8 cellular contexts compared by ENCODE assay signal in the genomic region with DNA sequence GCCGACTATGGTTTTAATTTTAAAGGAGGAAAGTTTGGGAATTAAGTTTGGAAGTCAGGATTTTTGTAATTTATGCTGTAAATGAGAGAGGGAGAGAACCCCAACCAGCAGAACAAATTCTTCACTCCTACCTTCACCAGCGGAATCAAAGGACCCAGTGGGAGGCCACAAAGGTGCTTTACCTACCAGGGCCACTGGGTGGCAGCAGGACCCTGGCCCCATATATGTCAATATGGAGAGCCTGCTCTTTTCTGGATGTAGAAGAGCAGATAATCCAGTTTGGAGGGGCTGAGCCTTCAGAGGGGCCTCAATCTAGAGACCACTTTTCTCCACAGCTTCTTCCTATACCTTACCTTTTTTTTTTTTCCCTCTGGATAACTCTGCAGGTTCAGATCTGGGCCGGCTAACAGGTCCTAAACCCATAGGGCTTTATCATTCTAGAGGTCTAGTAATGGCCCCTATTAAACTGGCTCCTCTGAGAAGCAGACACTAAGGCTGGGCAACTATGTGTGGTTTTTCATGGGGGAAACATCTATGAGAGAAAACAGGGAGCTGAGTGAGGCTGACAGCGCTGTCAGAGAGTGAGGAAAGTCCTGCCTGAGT. TPM values are rescaled to one million over a fixed set of nuclear protein-coding genes. Genes with fewer than 3 reads are reported as not detected.
A peak's percentile ranks its signal among the peaks of the same experiment; 100 is the strongest.
DNase-seq lines count a peak whose midpoint lies in the region; ATAC-seq and TF ChIP-seq lines count a peak whose summit lies in the region.

No MANE protein-coding gene starts in this region.

- no peaks in the 10 kb centered on the region for H4K20me1 ChIP-seq in GM23338 (replicated peaks; ENCODE audit: insufficient read depth)

- intact Hi-C loops in left lung (cut with DNase I) = loop anchor here in 1 of 2 donors (10.0 kb wide), 1 partner anchor 176 kb away; the partner anchor contains the start of gene SEC31B

- no peaks in the 10 kb centered on the region for H3K36me3 ChIP-seq in GM23338 (ENCODE audit: insufficient read depth)
- H3K36me3 ChIP-seq in left lung = no peaks in the 10 kb centered on the region

- peaks cover 26% of the 10 kb centered on the region for H3K4me1 Mint-ChIP-seq in GM23338

- no peak overlapping the region; the same call in 2 of the 3 replicates for H3K4me3 Mint-ChIP-seq in GM23338

- ATAC-seq in GM23338 (peak; percentile 70), left lung (peak; percentile 84)

- no peak overlapping the region for H2AFZ ChIP-seq in GM23338

- no peaks in the 10 kb centered on the region for H3F3A ChIP-seq in GM23338 (replicated peaks; ENCODE audit: low read depth)

- TF ChIP-seq CTCF in GM23338 (conservative IDR thresholded peaks at IDR 0.05; ENCODE audit: low read depth in 2 of 2) (peak; percentile 91 to 95), left lung (IDR thresholded peaks at IDR 0.05) (peak; percentile 76 to 91)

- H3K4me1 ChIP-seq in GM23338 (ENCODE audit: insufficient read depth) (no peaks in the 10 kb centered on the region; the same call in 1 of the 2 replicates), left lung (peaks cover 0 to 19% of the 10 kb centered on the region in 2 donors)

- peak; percentile 81 for DNase-seq in CD1c-positive myeloid dendritic cell (ENCODE audit: extremely low spot score)
- peak; percentile 88 for DNase-seq in GM23338 (ENCODE audit: low spot score)
- DNase-seq in NCI-H2171 (lab: John Stamatoyannopoulos, UW) = peak; percentile 30
- peak; percentile 69 for DNase-seq in activated CD4-positive, alpha-beta T cell treated with anti-CD3 and anti-CD28 coated beads for 1 hour
- DNase-seq in central memory CD4-positive, alpha-beta T cell = peak; percentile 65
- peak; percentile 71 to 87 for DNase-seq in left lung
- DNase-seq in stimulated activated CD4-positive, alpha-beta T cell treated with anti-CD3 and anti-CD28 coated beads, TNF-alpha, amount 100 ng/mL, for 24 hours (ENCODE audit: low read depth in 3 of 3) = peak; percentile 62 to 79 (median 66)
- no peak for DNase-seq in cortex of kidney (lab: John Stamatoyannopoulos, UW)

- no peak overlapping the region for H3K27ac Mint-ChIP-seq in GM23338

- peaks cover 26% of the 10 kb centered on the region for H3K27me3 Mint-ChIP-seq in GM23338 (ENCODE audit: insufficient read depth, low read depth, poor library complexity)

- no peak overlapping the region for H3K27ac ChIP-seq in GM23338 (ENCODE audit: low read depth)
- H3K27ac ChIP-seq in left lung = no peak overlapping the region

- no peaks in the 10 kb centered on the region for H3K36me3 Mint-ChIP-seq in GM23338 (ENCODE audit: low read depth)

- 0 out of 2 replicates have a peak, but pooled peaks cover 6% of the 10 kb centered on the region for H3K9me2 ChIP-seq in GM23338 (ENCODE audit: insufficient read depth)

- no peaks in the 10 kb centered on the region for H3K9me3 ChIP-seq in left lung

- no peak overlapping the region for H3K4me3 ChIP-seq in GM23338
- H3K4me3 ChIP-seq in left lung = no peak overlapping the region

- no peaks in the 10 kb centered on the region for H3K9me3 Mint-ChIP-seq in GM23338

- no peak overlapping the region for H3K4me2 ChIP-seq in GM23338

- H3K27me3 ChIP-seq in GM23338 (ENCODE audit: insufficient read depth) (no peaks in the 10 kb centered on the region), left lung (no peaks in the 10 kb centered on the region)

- no peaks in the 10 kb centered on the region for H3K79me2 ChIP-seq in GM23338 (replicated peaks; ENCODE audit: insufficient read depth)

TF ChIP-seq in GM23338, 12 proteins besides CTCF, POLR2A, EP300 and RAD21:
- TF ChIP-seq ZNF114 (CRISPR knock-in tag; IDR thresholded peaks at IDR 0.05) (no peak), JUNB (IDR thresholded peaks at IDR 0.05; ENCODE audit: unreplicated experiment) (no peak), ZNF331 (CRISPR knock-in tag; IDR thresholded peaks at IDR 0.05; ENCODE audit: low read depth) (no peak), STAT1 (IDR thresholded peaks at IDR 0.05; ENCODE audit: unreplicated experiment) (no peak), CREB1 (CRISPR knock-in tag; IDR thresholded peaks at IDR 0.05; ENCODE audit: low read depth) (no peak), EZH2 (IDR thresholded peaks at IDR 0.05; ENCODE audit: low read depth, unreplicated experiment) (no peak), POLR2AphosphoS5 (IDR thresholded peaks at IDR 0.05; ENCODE audit: low read depth) (no peak), NANOG (IDR thresholded peaks at IDR 0.05; ENCODE audit: borderline replicate concordance) (no peak)
- TF ChIP-seq, protein P1, sequence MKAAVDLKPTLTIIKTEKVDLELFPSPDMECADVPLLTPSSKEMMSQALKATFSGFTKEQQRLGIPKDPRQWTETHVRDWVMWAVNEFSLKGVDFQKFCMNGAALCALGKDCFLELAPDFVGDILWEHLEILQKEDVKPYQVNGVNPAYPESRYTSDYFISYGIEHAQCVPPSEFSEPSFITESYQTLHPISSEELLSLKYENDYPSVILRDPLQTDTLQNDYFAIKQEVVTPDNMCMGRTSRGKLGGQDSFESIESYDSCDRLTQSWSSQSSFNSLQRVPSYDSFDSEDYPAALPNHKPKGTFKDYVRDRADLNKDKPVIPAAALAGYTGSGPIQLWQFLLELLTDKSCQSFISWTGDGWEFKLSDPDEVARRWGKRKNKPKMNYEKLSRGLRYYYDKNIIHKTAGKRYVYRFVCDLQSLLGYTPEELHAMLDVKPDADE (IDR thresholded peaks at IDR 0.05) = no peak
- TF ChIP-seq, protein P2, sequence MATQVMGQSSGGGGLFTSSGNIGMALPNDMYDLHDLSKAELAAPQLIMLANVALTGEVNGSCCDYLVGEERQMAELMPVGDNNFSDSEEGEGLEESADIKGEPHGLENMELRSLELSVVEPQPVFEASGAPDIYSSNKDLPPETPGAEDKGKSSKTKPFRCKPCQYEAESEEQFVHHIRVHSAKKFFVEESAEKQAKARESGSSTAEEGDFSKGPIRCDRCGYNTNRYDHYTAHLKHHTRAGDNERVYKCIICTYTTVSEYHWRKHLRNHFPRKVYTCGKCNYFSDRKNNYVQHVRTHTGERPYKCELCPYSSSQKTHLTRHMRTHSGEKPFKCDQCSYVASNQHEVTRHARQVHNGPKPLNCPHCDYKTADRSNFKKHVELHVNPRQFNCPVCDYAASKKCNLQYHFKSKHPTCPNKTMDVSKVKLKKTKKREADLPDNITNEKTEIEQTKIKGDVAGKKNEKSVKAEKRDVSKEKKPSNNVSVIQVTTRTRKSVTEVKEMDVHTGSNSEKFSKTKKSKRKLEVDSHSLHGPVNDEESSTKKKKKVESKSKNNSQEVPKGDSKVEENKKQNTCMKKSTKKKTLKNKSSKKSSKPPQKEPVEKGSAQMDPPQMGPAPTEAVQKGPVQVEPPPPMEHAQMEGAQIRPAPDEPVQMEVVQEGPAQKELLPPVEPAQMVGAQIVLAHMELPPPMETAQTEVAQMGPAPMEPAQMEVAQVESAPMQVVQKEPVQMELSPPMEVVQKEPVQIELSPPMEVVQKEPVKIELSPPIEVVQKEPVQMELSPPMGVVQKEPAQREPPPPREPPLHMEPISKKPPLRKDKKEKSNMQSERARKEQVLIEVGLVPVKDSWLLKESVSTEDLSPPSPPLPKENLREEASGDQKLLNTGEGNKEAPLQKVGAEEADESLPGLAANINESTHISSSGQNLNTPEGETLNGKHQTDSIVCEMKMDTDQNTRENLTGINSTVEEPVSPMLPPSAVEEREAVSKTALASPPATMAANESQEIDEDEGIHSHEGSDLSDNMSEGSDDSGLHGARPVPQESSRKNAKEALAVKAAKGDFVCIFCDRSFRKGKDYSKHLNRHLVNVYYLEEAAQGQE (IDR thresholded peaks at IDR 0.05; ENCODE audit: unreplicated experiment) = no peak
TF ChIP-seq in GM23338: peak in this region for 0.

RNA-seq across cellular contexts. Expression of gene SCD, which starts 8.5 kb away (rescaled TPM):
- total RNA-seq in GM23338 (2014; rRNA removed; shearing (Covaris generic)) = 781 and 816 TPM in 2 replicates
- polyA plus RNA-seq in GM23338 (2016; fragmentation: Nextera tagmentation; extraction: Ambion mirVana) = 325 and 338 TPM in 2 replicates
- total RNA-seq in left lung = 100 to 1,000 TPM; 524 to 529 TPM

RNA-seq across cellular contexts. Expression of gene PKD2L1, which starts 8.5 kb away (rescaled TPM):
- total RNA-seq in GM23338 (2014; rRNA removed; shearing (Covaris generic)) = not detected in 2 replicates
- polyA plus RNA-seq in GM23338 (2016; fragmentation: Nextera tagmentation; extraction: Ambion mirVana) = not detected in 2 replicates
- total RNA-seq in left lung = under 1 TPM in 1 of 2 donors, not detected in 1; 0.37 TPM

RNA-seq across cellular contexts. Expression of gene BLOC1S2, which starts 52.1 kb away (rescaled TPM):
- 68.4 and 72.8 TPM in 2 replicates for total RNA-seq in GM23338 (2014; rRNA removed; shearing (Covaris generic))
- polyA plus RNA-seq in GM23338 (2016; fragmentation: Nextera tagmentation; extraction: Ambion mirVana) = 69.0 and 69.6 TPM in 2 replicates
- total RNA-seq in left lung = 10 to 100 TPM; 36.7 to 49.2 TPM
